Comparison of ENCODE assay signal across 30 cellular contexts in the genomic region with DNA sequence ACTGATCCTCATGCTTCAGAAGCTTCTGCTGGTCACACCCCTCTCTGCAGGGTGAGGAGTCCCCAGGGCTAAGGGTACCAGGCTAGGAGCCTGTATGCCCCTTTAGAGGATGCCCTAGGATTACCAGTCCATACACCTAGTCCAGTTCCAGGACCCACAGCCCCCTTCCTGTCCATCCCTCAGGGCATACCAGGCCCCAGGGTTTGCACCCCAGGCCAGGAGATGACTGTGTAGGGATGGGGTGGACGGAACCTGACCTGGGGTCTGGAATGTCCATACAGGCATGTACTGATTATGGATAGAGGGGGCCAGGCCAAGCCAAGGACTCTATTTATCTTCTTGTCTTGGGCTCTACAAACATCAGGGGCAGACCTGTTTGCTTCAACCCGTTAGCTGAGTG. TPM values are rescaled to one million over a fixed set of nuclear protein-coding genes. Genes with fewer than 3 reads are reported as not detected.
DNase-seq lines count a peak whose midpoint lies in the region; ATAC-seq, FAIRE-seq and TF ChIP-seq lines count a peak whose summit lies in the region.
"Had no signal": no experiment of that assay in that cellular context is flagged by ENCODE, and none has a peak within 500 bp of the region (broad histone marks: within the 10 kb centered on the region; RNA-seq: fewer than 3 reads in every experiment).

No MANE protein-coding gene starts in this region.

- intact Hi-C loops in spleen (cut with DNase I; ENCODE audit: low total_unique reads): no loop called here

- H3K4me2 ChIP-seq in A549: no peak overlapping the region
- no peak overlapping the region for H3K4me2 ChIP-seq in osteoblast (ENCODE audit: insufficient read depth, low read length)

- H3K9me3 ChIP-seq in A549: no peaks in the 10 kb centered on the region
- H3K9me3 ChIP-seq in osteoblast (ENCODE audit: low read depth, low read length): no peaks in the 10 kb centered on the region
- H3K9me3 ChIP-seq in spleen: no peaks in the 10 kb centered on the region
- H3K9me3 ChIP-seq: BE2C, BLaER1 had no signal

- H3K36me3 ChIP-seq in osteoblast (ENCODE audit: insufficient read depth, low read length) (no peaks in the 10 kb centered on the region), spleen (no peaks in the 10 kb centered on the region)
- H3K36me3 ChIP-seq: BE2C, BLaER1 had no signal

- no peak for FAIRE-seq in A549 (lab: Jason Lieb, UNC)
- FAIRE-seq: GM12878, GM12892, GM18507, GM19239 had no signal

- no peak for TF ChIP-seq RAD21 in A549 (conservative IDR thresholded peaks at IDR 0.05 in 1 of 2, IDR thresholded peaks at IDR 0.05 in 1 of 2)

- no peaks in the 10 kb centered on the region for H3K27me3 ChIP-seq in osteoblast (ENCODE audit: insufficient read depth, low read length)
- H3K27me3 ChIP-seq in spleen (replicated peaks in 1 of 7): peaks cover 0 to 30% (median 0%) of the 10 kb centered on the region in 7 donors
- H3K27me3 ChIP-seq: BE2C, BLaER1 had no signal

- CTCF ChIA-PET in A549 (lab: Yijun Ruan, JAX): interaction anchor here (1.0 to 2.3 kb wide), 5 partner anchors 10 to 399 kb away, joined by 3 to 14 read pairs (median 3); no protein-coding TSS in a partner anchor

- 96% methylated on average over 2 of the region's 2 CpGs for WGBS in A549 (ENCODE audit: missing lambda C conversion rate)
- WGBS in spleen, 5 donors: 83 to 89% (median 88%) methylated on average over 2 of the region's 2 CpGs

- peak; percentile 22 for DNase-seq in activated effector memory CD4-positive, alpha-beta T cell treated with anti-CD3 and anti-CD28 coated beads, Interleukin-2, amount 50 U/mL, for 16 hours
- no peak for DNase-seq in activated effector memory CD4-positive, alpha-beta T cell treated with Interleukin-2 at 50 U/mL for 16 hours
- DNase-seq in A549 (ENCODE audit: low read depth in 1 of 2, low spot score in 1 of 2) (no peak), osteoblast (ENCODE audit: insufficient read length, low spot score, missing footprints) (peak; percentile 68), spleen (peak; percentile 42)
- no peak for DNase-seq in activated CD4-positive, alpha-beta T cell treated with anti-CD3 and anti-CD28 coated beads for 48 hours
- DNase-seq: ACHN; BE2C; C1 segment of cervical spinal cord; CD4-positive, alpha-beta memory T cell; CD4-positive, CD25-positive, alpha-beta regulatory T cell; CD8-positive, alpha-beta memory T cell; COR-L47; DMS 273 treated with DMSO at 0.1 percent for 48 hours; DMS153; DMS53; DMS79; DND-41; EL; GDM1 had no signal

- H2AFZ ChIP-seq in osteoblast (ENCODE audit: low read length): no peak overlapping the region

- no peak for TF ChIP-seq POLR2A in A549 (IDR thresholded peaks at IDR 0.05; ENCODE audit: low read length)
- no peak for TF ChIP-seq POLR2A in spleen (IDR thresholded peaks at IDR 0.05)

- H3K4me1 ChIP-seq in A549 (peaks cover 63% of the 10 kb centered on the region), osteoblast (ENCODE audit: insufficient read depth, low read length) (peaks cover 3% of the 10 kb centered on the region), spleen (peaks cover 0 to 14% (median 0%) of the 10 kb centered on the region in 6 donors)

- POLR2A ChIA-PET in A549 (lab: Yijun Ruan, JAX): no interaction called here

- no peaks in the 10 kb centered on the region for H4K20me1 ChIP-seq in osteoblast (ENCODE audit: insufficient read depth, low read length)
- H4K20me1 ChIP-seq: BLaER1 had no signal

- H3K27ac ChIP-seq in A549: peak overlapping the region; percentile 94 to 96
- no peak overlapping the region for H3K27ac ChIP-seq in osteoblast (ENCODE audit: low read depth, low read length)
- H3K27ac ChIP-seq in spleen: no peak overlapping the region
- H3K27ac ChIP-seq: 22Rv1, BLaER1 had no signal

- no peak for TF ChIP-seq CTCF in A549 (IDR thresholded peaks at IDR 0.05)
- TF ChIP-seq CTCF in osteoblast (IDR thresholded peaks at IDR 0.05; ENCODE audit: extremely low read depth, low read depth, low read length): no peak
- TF ChIP-seq CTCF in spleen (IDR thresholded peaks at IDR 0.05 in 8 of 11, conservative IDR thresholded peaks at IDR 0.05 in 3 of 11): no peak

- H3K79me2 ChIP-seq in osteoblast (ENCODE audit: insufficient read depth, low read length): no peaks in the 10 kb centered on the region

- no peak for TF ChIP-seq EP300 in A549 (IDR thresholded peaks at IDR 0.05)

- ATAC-seq in A549: no peak
- no peak for ATAC-seq in HG02884 (IDR thresholded peaks at IDR 0.05; ENCODE audit: unreplicated experiment)
- ATAC-seq: GM12878 had no signal

- H3K4me3 ChIP-seq in A549 (no peak overlapping the region), osteoblast (ENCODE audit: insufficient read depth, low read length) (no peak overlapping the region), spleen (no peak overlapping the region)
- H3K4me3 ChIP-seq: BLaER1, GM12878 had no signal

TF ChIP-seq in A549, 52 proteins besides CTCF, POLR2A, EP300 and RAD21:
- TF ChIP-seq PHF8 (IDR thresholded peaks at IDR 0.05; ENCODE audit: borderline replicate concordance, low read depth): no peak
- TF ChIP-seq TFCP2L1 (CRISPR knock-in tag; IDR thresholded peaks at IDR 0.05): no peak
- TF ChIP-seq CEBPB (IDR thresholded peaks at IDR 0.05): no peak
TF ChIP-seq in A549: peak in this region for 0.

RNA-seq across cellular contexts. Expression of gene TRIM67, which starts 34.9 kb away (rescaled TPM):
- polyA plus RNA-seq in A549 (2011; rRNA removed): 0.25 and 0.35 TPM in 2 replicates
- 0.29 and 0.47 TPM in 2 replicates for polyA plus RNA-seq in A549 (2012; cell fraction: cytosol; rRNA removed)
- polyA plus RNA-seq in A549 (2012; cell fraction: nucleus; rRNA removed): 1.0 and 1.3 TPM in 2 replicates
- 0.23 to 0.50 TPM (median 0.26 TPM) in 3 replicates for polyA plus RNA-seq in A549 (2017; fragmentation: RNase III; extraction: RNeasy Plus Mini Kit Qiagen cat#74134 plus additional on column Dnase treatment)
- 0.37 and 0.83 TPM in 2 replicates for polyA minus RNA-seq in A549 (2011; rRNA and poly(A)+ RNA removed)
- 0.29 and 0.36 TPM in 2 replicates for total RNA-seq in osteoblast
- under 1 TPM in 1 of 7 donors, not detected in 6; 0.06 TPM for total RNA-seq in spleen
- polyA plus RNA-seq in spleen: under 1 TPM in 2 of 3 donors, not detected in 1; under 0.01 TPM
- total RNA-seq: CD4-positive, alpha-beta memory T cell; CD4-positive, CD25-positive, alpha-beta regulatory T cell; CD8-positive, alpha-beta memory T cell; G401; GM12878 had no signal
- polyA plus RNA-seq: AG04450; CD14-positive monocyte; CD4-positive, alpha-beta memory T cell; CD4-positive, CD25-positive, alpha-beta regulatory T cell; CD8-positive, alpha-beta memory T cell had no signal

RNA-seq across cellular contexts. Expression of gene GNPAT, which starts 44.3 kb away (rescaled TPM):
- 58.5 and 62.7 TPM in 2 replicates for polyA plus RNA-seq in A549 (2011; rRNA removed)
- polyA plus RNA-seq in A549 (2012; cell fraction: cytosol; rRNA removed): 14.4 and 17.2 TPM in 2 replicates
- polyA plus RNA-seq in A549 (2012; cell fraction: nucleus; rRNA removed): 9.9 and 15.8 TPM in 2 replicates
- 43.4 to 45.3 TPM (median 44.1 TPM) in 3 replicates for polyA plus RNA-seq in A549 (2017; fragmentation: RNase III; extraction: RNeasy Plus Mini Kit Qiagen cat#74134 plus additional on column Dnase treatment)
- polyA minus RNA-seq in A549 (2011; rRNA and poly(A)+ RNA removed): 32.4 and 36.8 TPM in 2 replicates
- 52.1 and 56.6 TPM in 2 replicates for total RNA-seq in osteoblast
- total RNA-seq in spleen: 10 to 100 TPM; 27.9 to 42.6 (median 33.7) TPM
- polyA plus RNA-seq in spleen: 10 to 100 TPM; 27.7 to 42.9 (median 42.6) TPM

Comparison
In these comparisons a context has a peak if more than half of its experiments do, and no peak if none do; other contexts are left out.
1. DNase-seq: peak in activated effector memory CD4-positive, alpha-beta T cell treated with anti-CD3 and anti-CD28 coated beads, Interleukin-2, amount 50 U/mL, for 16 hours (single experiment), osteoblast (single experiment) and spleen (single experiment); none in activated effector memory CD4-positive, alpha-beta T cell treated with Interleukin-2 at 50 U/mL for 16 hours (single experiment), A549 (0 of 2) and activated CD4-positive, alpha-beta T cell treated with anti-CD3 and anti-CD28 coated beads for 48 hours (single experiment).
2. H3K27ac ChIP-seq: peak in A549 (2 of 2); none in osteoblast (single experiment) and spleen (0 of 8).